In genomic region chr16:69201291-69201690, GRCh38 we compare ENCODE assay signal across 18 cellular contexts. TPM values are rescaled to one million over a fixed set of nuclear protein-coding genes. Genes with fewer than 3 reads are reported as not detected.
DNase-seq lines count a peak whose midpoint lies in the region; ATAC-seq, FAIRE-seq and TF ChIP-seq lines count a peak whose summit lies in the region.
"Had no signal": no experiment of that assay in that cellular context is flagged by ENCODE, and none has a peak within 500 bp of the region (broad histone marks: within the 10 kb centered on the region; RNA-seq: fewer than 3 reads in every experiment).

No MANE protein-coding gene starts in this region.

- H3K4me1 Mint-ChIP-seq in T-helper 17 cell, result peaks cover 24% of the 10 kb centered on the region
- peaks cover 26 to 66% of the 10 kb centered on the region in 2 donors for H3K4me1 Mint-ChIP-seq in immature natural killer cell
- H3K4me1 Mint-ChIP-seq: GM23338 had no signal

- DNase-seq in left ventricle myocardium inferior, result no peak
- DNase-seq in Right ventricle myocardium superior, result no peak
- DNase-seq in T-helper 17 cell, result no peak
- DNase-seq in immature natural killer cell, result no peak
- DNase-seq in uterus, result no peak
- DNase-seq in RCC 7860 (ENCODE audit: low spot score), result no peak
- no peak for DNase-seq in stimulated activated naive CD4-positive, alpha-beta T cell treated with Interleukin-2 at 50 U/mL for 16 hours (lab: John Stamatoyannopoulos, UW)
- no peak for DNase-seq in erythroblast (lab: John Stamatoyannopoulos, UW)
- DNase-seq: C1 segment of cervical spinal cord, COR-L47, Kasumi-1, NCI-H1105 treated with DMSO at 0.1 percent for 48 hours, NCI-H1930, NCI-H446 had no signal

- H3K4me1 ChIP-seq in left ventricle myocardium inferior (peaks cover 23% of the 10 kb centered on the region), uterus (no peaks in the 10 kb centered on the region)
- H3K4me1 ChIP-seq: SJSA1 had no signal

- TF ChIP-seq CTCF in left ventricle myocardium inferior (IDR thresholded peaks at IDR 0.05; ENCODE audit: borderline replicate concordance) (no peak), uterus (IDR thresholded peaks at IDR 0.05) (no peak)

- ATAC-seq in Right ventricle myocardium superior (ENCODE audit: poor library complexity) (no peak), T-helper 17 cell (no peak)
- ATAC-seq: GM23338 had no signal

- H3K36me3 Mint-ChIP-seq in T-helper 17 cell (ENCODE audit: low read depth) (no peaks in the 10 kb centered on the region), immature natural killer cell (peaks cover 0 to 6% (median 0%) of the 10 kb centered on the region in 3 donors)

- H3K9me3 ChIP-seq in left ventricle myocardium inferior (replicated peaks) (no peaks in the 10 kb centered on the region), T-helper 17 cell (ENCODE audit: control insufficient read depth, low read length, poor library complexity, severe bottlenecking) (no peaks in the 10 kb centered on the region), uterus (no peaks in the 10 kb centered on the region)
- H3K9me3 ChIP-seq: SJSA1 had no signal

- no peak for TF ChIP-seq POLR2A in uterus (IDR thresholded peaks at IDR 0.05)
- TF ChIP-seq POLR2A in erythroblast (IDR thresholded peaks at IDR 0.05; ENCODE audit: low read length), result no peak

- no peaks in the 10 kb centered on the region for H3K27me3 ChIP-seq in left ventricle myocardium inferior (ENCODE audit: low read depth)
- H3K27me3 ChIP-seq in uterus, result no peaks in the 10 kb centered on the region
- H3K27me3 ChIP-seq: SJSA1 had no signal

- peak overlapping the region; percentile 63 for H3K27ac Mint-ChIP-seq in T-helper 17 cell
- peak overlapping the region in 4 of 6 donors; percentile 4 to 34 (median 24) for H3K27ac Mint-ChIP-seq in immature natural killer cell
- H3K27ac Mint-ChIP-seq: GM23338 had no signal

- no peak for FAIRE-seq in RCC 7860 (lab: Jason Lieb, UNC)
- FAIRE-seq: A204.1 had no signal

- H3K27me3 Mint-ChIP-seq in T-helper 17 cell (no peaks in the 10 kb centered on the region), immature natural killer cell (ENCODE audit: low read depth in 3 of 3) (no peaks in the 10 kb centered on the region)

- H3K9me3 Mint-ChIP-seq in immature natural killer cell, result no peaks in the 10 kb centered on the region
- H3K9me3 Mint-ChIP-seq: GM23338 had no signal

- intact Hi-C loops in left ventricle myocardium inferior (cut with micrococcal nuclease) (no loop called here), Right ventricle myocardium superior (cut with DNase I) (no loop called here), uterus (cut with DNase I; ENCODE audit: low total_unique reads) (no loop called here)

- H3K27ac ChIP-seq in left ventricle myocardium inferior (replicated peaks), result peak overlapping the region; percentile 21
- H3K27ac ChIP-seq in uterus, result peak overlapping the region; percentile 65 to 68
- H3K27ac ChIP-seq: RWPE1, SJSA1 had no signal

- no peak overlapping the region for H3K4me3 Mint-ChIP-seq in T-helper 17 cell
- no peak overlapping the region for H3K4me3 Mint-ChIP-seq in immature natural killer cell
- H3K4me3 Mint-ChIP-seq: GM23338 had no signal

- H3K4me3 ChIP-seq in left ventricle myocardium inferior (no peak overlapping the region), uterus (no peak overlapping the region)
- H3K4me3 ChIP-seq: GM23338, SJSA1 had no signal

- H3K36me3 ChIP-seq in left ventricle myocardium inferior, result no peaks in the 10 kb centered on the region
- no peaks in the 10 kb centered on the region for H3K36me3 ChIP-seq in uterus

RNA-seq across cellular contexts. Expression of gene SNTB2, which starts 14.3 kb away (rescaled TPM):
- total RNA-seq in left ventricle myocardium inferior (10.2 TPM), Right ventricle myocardium superior (12.3 TPM), T-helper 17 cell (10 to 100 TPM; 15.5 to 17.9 TPM), uterus (10 to 100 TPM; 28.2 to 88.0 (median 59.5) TPM)
- 10 to 100 TPM; 16.7 to 23.1 (median 17.7) TPM for polyA plus RNA-seq in immature natural killer cell
